Comparison of ENCODE assay signal across 1 cellular context in genomic region chr6:53615633-53616449, GRCh38.
TF ChIP-seq lines count a peak whose summit lies in the region.

No MANE protein-coding gene starts in this region.

TF ChIP-seq in A549, 52 proteins besides CTCF, POLR2A, EP300 and RAD21 (continued from another document):
- TF ChIP-seq HMGXB4 (CRISPR knock-in tag; IDR thresholded peaks at IDR 0.05; ENCODE audit: borderline replicate concordance) (no peak), HOXB5 (CRISPR knock-in tag; IDR thresholded peaks at IDR 0.05) (peak; percentile 28; the same call in 1 of the 2 replicates), ZSCAN20 (CRISPR knock-in tag; IDR thresholded peaks at IDR 0.05) (no peak), MAZ (IDR thresholded peaks at IDR 0.05; ENCODE audit: borderline replicate concordance, low read depth, low read length) (no peak), TP53 (CRISPR knock-in tag; IDR thresholded peaks at IDR 0.05) (no peak), NR3C1 (IDR thresholded peaks at IDR 0.05) (no peak), PHF8 (IDR thresholded peaks at IDR 0.05; ENCODE audit: borderline replicate concordance, low read depth) (no peak), GATA3 (IDR thresholded peaks at IDR 0.05; ENCODE audit: borderline replicate concordance) (peak; percentile 76), ZC3H11A (IDR thresholded peaks at IDR 0.05) (no peak), ATOH8 (CRISPR knock-in tag; IDR thresholded peaks at IDR 0.05; ENCODE audit: low read depth) (no peak), CBX8 (IDR thresholded peaks at IDR 0.05) (no peak), CEBPB (IDR thresholded peaks at IDR 0.05) (peak in 1 of 2 experiments; percentile 48; a peak in 1 of 4 replicates), USF2 (IDR thresholded peaks at IDR 0.05) (no peak), HDAC2 (IDR thresholded peaks at IDR 0.05) (no peak), HOXB13 (CRISPR knock-in tag; IDR thresholded peaks at IDR 0.05; ENCODE audit: low read depth) (no peak), CHD2 (IDR thresholded peaks at IDR 0.05; ENCODE audit: low read length, partially characterized antibody) (no peak), JUN (IDR thresholded peaks at IDR 0.05) (peak; percentile 78 to 91; a peak in 4 of 5 replicates), FOXS1 (CRISPR knock-in tag; IDR thresholded peaks at IDR 0.05) (no peak), REST (IDR thresholded peaks at IDR 0.05) (no peak), EHMT2 (IDR thresholded peaks at IDR 0.05; ENCODE audit: low read depth) (no peak), SMC3 (IDR thresholded peaks at IDR 0.05) (no peak), CHD4 (IDR thresholded peaks at IDR 0.05; ENCODE audit: borderline replicate concordance) (no peak), MYC (IDR thresholded peaks at IDR 0.05; ENCODE audit: borderline replicate concordance, low read length) (no peak)
